In genomic region chr10:3325954-3326353, GRCh38 we compare ENCODE assay signal across 22 cellular contexts.
"Had no signal": no experiment of that assay in that cellular context is flagged by ENCODE, and none has a peak within 500 bp of the region (broad histone marks: within the 10 kb centered on the region; RNA-seq: fewer than 3 reads in every experiment).

No MANE protein-coding gene starts in this region.

- H3K9me3 ChIP-seq: SJSA1 had no signal

- DNase-seq: IMR-90, NCI-H1048, NCI-H1105, NCI-H1417, NCI-H146, NCI-H1694 treated with DMSO at 0.1 percent for 48 hours, NCI-H1930, NCI-H2081, NCI-H2107, NCI-H226, NCI-H446, NCI-H510A, NCI-H524 treated with DMSO at 0.1 percent for 48 hours, NCI-H69, NCI-H774, Right ventricle myocardium superior, RPMI8226, SIG-M5 had no signal

- H3K27ac ChIP-seq: KMS-11, SJSA1, SK-N-MC had no signal

- H3K36me3 ChIP-seq: SJSA1 had no signal

- H3K4me2 ChIP-seq: KMS-11 had no signal

- FAIRE-seq: RCC 7860 had no signal

- H3K4me3 ChIP-seq: SJSA1, SK-N-MC had no signal

- H3K27me3 ChIP-seq: SJSA1 had no signal

- H3K9ac ChIP-seq: KMS-11 had no signal
